11 cellular contexts compared by ENCODE assay signal in genomic region chr7:24052572-24053223, GRCh38.
DNase-seq lines count a peak whose midpoint lies in the region; ATAC-seq, FAIRE-seq and TF ChIP-seq lines count a peak whose summit lies in the region.
"Had no signal": no experiment of that assay in that cellular context is flagged by ENCODE, and none has a peak within 500 bp of the region (broad histone marks: within the 10 kb centered on the region; RNA-seq: fewer than 3 reads in every experiment).

No MANE protein-coding gene starts in this region.

- H3K27me3 ChIP-seq in MG63 (peaks cover 8% of the 10 kb centered on the region; the same call in 1 of the 2 replicates), keratinocyte (ENCODE audit: control insufficient read depth, extremely low read depth, insufficient read depth, low read length) (peaks cover 5% of the 10 kb centered on the region), aorta (ENCODE audit: control insufficient read depth in 1 of 2, insufficient read depth in 2 of 2, low read length in 1 of 2) (peaks cover 0 to 2% of the 10 kb centered on the region in 2 donors)

- ATAC-seq in GM18909 (IDR thresholded peaks at IDR 0.05; ENCODE audit: poor library complexity, unreplicated experiment) (no peak), aorta (ENCODE audit: low FRiP score) (no peak)

- H3K79me2 ChIP-seq in keratinocyte (ENCODE audit: control insufficient read depth, insufficient read depth, low read length) = no peaks in the 10 kb centered on the region

- H3K9me1 ChIP-seq in keratinocyte (ENCODE audit: control insufficient read depth, extremely low read depth, insufficient read depth, low read length) = no peaks in the 10 kb centered on the region

- H3K27ac ChIP-seq in keratinocyte (ENCODE audit: control insufficient read depth, insufficient read depth, low read length) (peak overlapping the region; percentile 27), aorta (ENCODE audit: low read depth in 1 of 2, low read length in 2 of 2) (no peak overlapping the region)
- H3K27ac ChIP-seq: transverse colon had no signal

- peak; percentile 92 for FAIRE-seq in keratinocyte (lab: Jason Lieb, UNC)
- FAIRE-seq: endometrium had no signal

- 56 to 70% methylated on average over 6 of the region's 6 CpGs for WGBS in aorta, 2 donors

- H3K4me2 ChIP-seq in keratinocyte (ENCODE audit: control insufficient read depth, extremely low read depth, insufficient read depth, low read depth, low read length) = peak overlapping the region; percentile 58

- TF ChIP-seq CTCF in keratinocyte (optimal IDR thresholded peaks at IDR 0.05 in 1 of 3, IDR thresholded peaks at IDR 0.05 in 1 of 3, conservative IDR thresholded peaks at IDR 0.05 in 1 of 3; ENCODE audit: extremely low read depth in 1 of 3, insufficient read depth in 2 of 3, low read length in 3 of 3) = no peak

- H3K9me3 ChIP-seq in MG63 (no peaks in the 10 kb centered on the region), keratinocyte (ENCODE audit: control insufficient read depth, low read depth, low read length) (no peaks in the 10 kb centered on the region), aorta (ENCODE audit: control insufficient read depth, low read length) (peaks cover 2% of the 10 kb centered on the region)
- H3K9me3 ChIP-seq: transverse colon had no signal

- H4K20me1 ChIP-seq in keratinocyte (ENCODE audit: control insufficient read depth, extremely low read depth, insufficient read depth, low read length) = no peaks in the 10 kb centered on the region

- H3K4me1 ChIP-seq in keratinocyte (ENCODE audit: control insufficient read depth, extremely low read depth, insufficient read depth, low read length) (peaks cover 22% of the 10 kb centered on the region), aorta (ENCODE audit: control insufficient read depth in 1 of 2, insufficient read depth in 2 of 2, low read length in 2 of 2) (no peaks in the 10 kb centered on the region)
- H3K4me1 ChIP-seq: transverse colon had no signal

- no peak overlapping the region for H2AFZ ChIP-seq in keratinocyte (ENCODE audit: control insufficient read depth, low read length)

- dilution Hi-C loops in keratinocyte (cut with MboI; ENCODE audit: extremely low pct_ligation_motif_present, low sequenced_read_pairs) = no loop called here

- H3K9ac ChIP-seq in keratinocyte (ENCODE audit: control insufficient read depth, extremely low read depth, insufficient read depth, low read length) = no peak overlapping the region

- DNase-seq in DMS153 treated with DMSO at 0.1 percent for 48 hours (lab: John Stamatoyannopoulos, UW; ENCODE audit: unreplicated experiment) (peak; percentile 59), MG63 (peak; percentile 55), SW 1271 (lab: John Stamatoyannopoulos, UW) (peak; percentile 61 to 84), keratinocyte (ENCODE audit: low read depth, low spot score) (peak; percentile 59), SIG-M5 (lab: John Stamatoyannopoulos, UW) (no peak), aorta (no peak)
- DNase-seq in activated effector memory CD4-positive, alpha-beta T cell treated with anti-CD3 and anti-CD28 coated beads, Interleukin-2, amount 50 U/mL, for 16 hours = no peak
- DNase-seq: T-cell, transverse colon had no signal

- no peak overlapping the region for H3K4me3 ChIP-seq in MG63
- no peak overlapping the region for H3K4me3 ChIP-seq in keratinocyte (ENCODE audit: control insufficient read depth in 2 of 3, extremely low read depth in 1 of 3, insufficient read depth in 2 of 3, low read depth in 1 of 3, low read length in 3 of 3)
- H3K4me3 ChIP-seq in aorta (ENCODE audit: low read length in 2 of 2) = no peak overlapping the region
- H3K4me3 ChIP-seq: transverse colon had no signal

- H3K36me3 ChIP-seq in MG63 (no peaks in the 10 kb centered on the region), keratinocyte (ENCODE audit: control insufficient read depth in 2 of 2, extremely low read depth in 1 of 2, insufficient read depth in 2 of 2, low read length in 2 of 2) (no peaks in the 10 kb centered on the region), aorta (ENCODE audit: control insufficient read depth in 1 of 2, insufficient read depth in 2 of 2, low read length in 1 of 2) (no peaks in the 10 kb centered on the region)
- H3K36me3 ChIP-seq: transverse colon had no signal

- intact Hi-C loops in aorta (cut with DNase I) = no loop called here

Comparison
In these comparisons a context has a peak if more than half of its experiments do, and no peak if none do; other contexts are left out.
1. DNase-seq: peak in DMS153 treated with DMSO at 0.1 percent for 48 hours (single experiment), MG63 (single experiment), SW 1271 (2 of 2) and keratinocyte (single experiment); none in SIG-M5 (single experiment), activated effector memory CD4-positive, alpha-beta T cell treated with anti-CD3 and anti-CD28 coated beads, Interleukin-2, amount 50 U/mL, for 16 hours (single experiment) and aorta (0 of 2).